ENCODE assay signal across 12 cellular contexts in genomic region chr19:15265214-15265613, GRCh38. TPM values are rescaled to one million over a fixed set of nuclear protein-coding genes. Genes with fewer than 3 reads are reported as not detected.
DNase-seq lines count a peak whose midpoint lies in the region; ATAC-seq and TF ChIP-seq lines count a peak whose summit lies in the region.
"Had no signal": no experiment of that assay in that cellular context is flagged by ENCODE, and none has a peak within 500 bp of the region (broad histone marks: within the 10 kb centered on the region; RNA-seq: fewer than 3 reads in every experiment).

No MANE protein-coding gene starts in this region.

- no peak for DNase-seq in heart right ventricle
- DNase-seq in Right ventricle myocardium superior, result no peak
- DNase-seq in fibroblast of lung (ENCODE audit: low read depth in 2 of 2), result no peak
- no peak for DNase-seq in aorta
- DNase-seq in activated naive CD4-positive, alpha-beta T cell treated with anti-CD3 and anti-CD28 coated beads, Interleukin-2, amount 10 ng/mL, durations not matched to agents 7 days and 5 days, result no peak
- no peak for DNase-seq in activated CD8-positive, alpha-beta memory T cell treated with anti-CD3 and anti-CD28 coated beads for 24 hours
- DNase-seq: DMS53, NCI-H2171 treated with DMSO at 0.1 percent for 48 hours had no signal

- H3K4me1 Mint-ChIP-seq in activated naive CD4-positive, alpha-beta T cell treated with anti-CD3 and anti-CD28 coated beads, Interleukin-2, amount 10 ng/mL, durations not matched to agents 7 days and 5 days, result no peaks in the 10 kb centered on the region

- H3K4me3 ChIP-seq in heart right ventricle, result no peak overlapping the region
- H3K4me3 ChIP-seq in fibroblast of lung (replicated peaks in 1 of 4; ENCODE audit: control extremely low read depth in 1 of 4, insufficient read depth in 1 of 4, low read depth in 3 of 4, low read length in 4 of 4), result no peak overlapping the region
- H3K4me3 ChIP-seq in rectal smooth muscle tissue (ENCODE audit: low read length), result peak overlapping the region; percentile 10
- no peak overlapping the region for H3K4me3 ChIP-seq in aorta (ENCODE audit: low read length in 2 of 2)
- H3K4me3 ChIP-seq: MG63 had no signal

- intact Hi-C loops in heart right ventricle (cut with DNase I), result loop anchor here in 9 of 10 donors (2.0 to 10.0 kb wide), 9 partner anchors 60 to 292 kb away; partner anchors contain the start of genes AKAP8 (in 3 of the 9) and BRD4 (in 1 of the 9)
- intact Hi-C loops in Right ventricle myocardium superior (cut with DNase I), result loop anchor here (5.0 kb wide), 1 partner anchor 62 kb away; no protein-coding TSS in a partner anchor
- intact Hi-C loops in aorta (cut with DNase I), result loop anchor here (2.0 to 10.0 kb wide), 4 partner anchors 67 to 160 kb away; partner anchors contain the start of genes AKAP8 (in 1 of the 2), BRD4 (in 1 of the 2) and SYDE1 (in 1 of the 2)

- no peak overlapping the region for H3K4me2 ChIP-seq in fibroblast of lung (ENCODE audit: extremely low read depth, insufficient read depth, low read length)

- no peaks in the 10 kb centered on the region for H3K9me3 ChIP-seq in heart right ventricle
- no peaks in the 10 kb centered on the region for H3K9me3 ChIP-seq in fibroblast of lung (ENCODE audit: control insufficient read depth, insufficient read depth, low read depth, low read length)
- no peaks in the 10 kb centered on the region for H3K9me3 ChIP-seq in aorta (ENCODE audit: control insufficient read depth, low read length)
- H3K9me3 ChIP-seq: MG63 had no signal

- no peaks in the 10 kb centered on the region for H4K20me1 ChIP-seq in fibroblast of lung (ENCODE audit: control insufficient read depth, extremely low read depth, insufficient read depth, low read length)

- H3K27ac Mint-ChIP-seq in activated naive CD4-positive, alpha-beta T cell treated with anti-CD3 and anti-CD28 coated beads, Interleukin-2, amount 10 ng/mL, durations not matched to agents 7 days and 5 days, result no peak overlapping the region

- WGBS in heart right ventricle, 2 donors, result 81 to 84% methylated on average over 16 of the region's 16 CpGs
- 62 to 68% methylated on average over 16 of the region's 16 CpGs for WGBS in aorta, 2 donors

- no peaks in the 10 kb centered on the region for H3K9me3 Mint-ChIP-seq in activated naive CD4-positive, alpha-beta T cell treated with anti-CD3 and anti-CD28 coated beads, Interleukin-2, amount 10 ng/mL, durations not matched to agents 7 days and 5 days
- H3K9me3 Mint-ChIP-seq: T-helper 1 cell treated with Interleukin-12 subunit alpha and Interleukin-12 subunit beta and Interleukin-4 antibody, amounts not matched to agents 30 μg/mL and 1 μg/mL, for 36 hours had no signal

- no peak overlapping the region for H3K4me3 Mint-ChIP-seq in activated naive CD4-positive, alpha-beta T cell treated with anti-CD3 and anti-CD28 coated beads, Interleukin-2, amount 10 ng/mL, durations not matched to agents 7 days and 5 days
- H3K4me3 Mint-ChIP-seq: T-helper 1 cell treated with Interleukin-12 subunit alpha and Interleukin-12 subunit beta and Interleukin-4 antibody, amounts not matched to agents 30 μg/mL and 1 μg/mL, for 36 hours had no signal

- no peaks in the 10 kb centered on the region for H3K27me3 Mint-ChIP-seq in activated naive CD4-positive, alpha-beta T cell treated with anti-CD3 and anti-CD28 coated beads, Interleukin-2, amount 10 ng/mL, durations not matched to agents 7 days and 5 days

- CTCF ChIA-PET in activated naive CD4-positive, alpha-beta T cell treated with anti-CD3 and anti-CD28 coated beads, Interleukin-2, amount 10 ng/mL, durations not matched to agents 7 days and 5 days (lab: Charles Lee), result no interaction called here

- H3K4me1 ChIP-seq in heart right ventricle, result peaks cover 27 to 71% (median 68%) of the 10 kb centered on the region in 9 donors
- H3K4me1 ChIP-seq in fibroblast of lung (ENCODE audit: control insufficient read depth, extremely low read depth, insufficient read depth, low read length), result peaks cover 30% of the 10 kb centered on the region
- peaks cover 33% of the 10 kb centered on the region for H3K4me1 ChIP-seq in rectal smooth muscle tissue (ENCODE audit: control insufficient read depth, insufficient read depth, low read length)
- H3K4me1 ChIP-seq in aorta (ENCODE audit: control insufficient read depth in 1 of 2, insufficient read depth in 2 of 2, low read length in 2 of 2), result no peaks in the 10 kb centered on the region

- ATAC-seq in heart right ventricle (peak in 5 of 8 donors; percentile 1 to 33 (median 2)), Right ventricle myocardium superior (ENCODE audit: poor library complexity) (no peak), aorta (ENCODE audit: low FRiP score) (peak; percentile 1), GM19467 (IDR thresholded peaks at IDR 0.05; ENCODE audit: unreplicated experiment) (no peak)

- H3K27ac ChIP-seq in heart right ventricle, result peak overlapping the region; percentile 20 to 81 (median 62)
- peak overlapping the region; percentile 95 for H3K27ac ChIP-seq in fibroblast of lung (ENCODE audit: insufficient read depth, low read length)
- peak overlapping the region; percentile 95 for H3K27ac ChIP-seq in rectal smooth muscle tissue (ENCODE audit: low read depth, low read length)
- peak overlapping the region in 1 of 2 donors; percentile 65 for H3K27ac ChIP-seq in aorta (ENCODE audit: low read depth in 1 of 2, low read length in 2 of 2)

- peak overlapping the region; percentile 24 for H3K9ac ChIP-seq in fibroblast of lung (ENCODE audit: insufficient read depth, low read length)
- no peak overlapping the region for H3K9ac ChIP-seq in rectal smooth muscle tissue (ENCODE audit: low read length)

- peaks cover 70% of the 10 kb centered on the region for H3K36me3 Mint-ChIP-seq in activated naive CD4-positive, alpha-beta T cell treated with anti-CD3 and anti-CD28 coated beads, Interleukin-2, amount 10 ng/mL, durations not matched to agents 7 days and 5 days

- no peaks in the 10 kb centered on the region for H3K27me3 ChIP-seq in heart right ventricle
- no peaks in the 10 kb centered on the region for H3K27me3 ChIP-seq in fibroblast of lung (ENCODE audit: control insufficient read depth, insufficient read depth, low read length)
- no peaks in the 10 kb centered on the region for H3K27me3 ChIP-seq in rectal smooth muscle tissue (ENCODE audit: control insufficient read depth, insufficient read depth, low read length)
- H3K27me3 ChIP-seq in aorta (ENCODE audit: control insufficient read depth in 1 of 2, insufficient read depth in 2 of 2, low read length in 1 of 2), result no peaks in the 10 kb centered on the region
- H3K27me3 ChIP-seq: MG63 had no signal

- peaks cover 10 to 99% (median 56%) of the 10 kb centered on the region in 9 donors for H3K36me3 ChIP-seq in heart right ventricle
- peaks cover 34% of the 10 kb centered on the region for H3K36me3 ChIP-seq in fibroblast of lung (ENCODE audit: control insufficient read depth, insufficient read depth, low read length)
- H3K36me3 ChIP-seq in rectal smooth muscle tissue (ENCODE audit: control insufficient read depth, insufficient read depth, low read length), result peaks cover 42% of the 10 kb centered on the region
- peaks cover 0 to 7% of the 10 kb centered on the region in 2 donors for H3K36me3 ChIP-seq in aorta (ENCODE audit: control insufficient read depth in 1 of 2, insufficient read depth in 2 of 2, low read length in 1 of 2)

- no peak overlapping the region for H2AFZ ChIP-seq in fibroblast of lung (ENCODE audit: low read length)

- TF ChIP-seq CTCF in heart right ventricle (IDR thresholded peaks at IDR 0.05), result no peak
- no peak for TF ChIP-seq CTCF in fibroblast of lung (conservative IDR thresholded peaks at IDR 0.05 in 1 of 2, IDR thresholded peaks at IDR 0.05 in 1 of 2; ENCODE audit: low read depth in 1 of 2, low read length in 2 of 2)

- H3K79me2 ChIP-seq in fibroblast of lung (ENCODE audit: control insufficient read depth, insufficient read depth, low read length), result peaks cover 59% of the 10 kb centered on the region

RNA-seq across cellular contexts. Expression of gene EPHX3, which starts 33.0 kb away (rescaled TPM):
- total RNA-seq in heart right ventricle (under 1 TPM in 5 of 10 donors, not detected in 5; 0.15 to 0.32 (median 0.17) TPM), Right ventricle myocardium superior (0.27 TPM), fibroblast of lung (under 0.01 TPM in 2 replicates), aorta (1 to 10 TPM in 1 of 2 donors, under 1 TPM in 1; 0.48 to 1.0 TPM)
- polyA plus RNA-seq in heart right ventricle (under 1 TPM in 1 of 2 donors, not detected in 1; 0.20 TPM), fibroblast of lung (0.05 and 0.07 TPM in 2 replicates), aorta (1 to 10 TPM in 1 of 2 donors, not detected in 1; 1.0 TPM)
- polyA plus RNA-seq in fibroblast of lung (2012), result not detected in 2 replicates
- not detected in 2 replicates for polyA minus RNA-seq in fibroblast of lung (ENCODE audit: low replicate concordance)

Comparison
In these comparisons a context has a peak if more than half of its experiments do, and no peak if none do; other contexts are left out.
1. ATAC-seq: peak in heart right ventricle (5 of 8) and aorta (single experiment); none in Right ventricle myocardium superior (single experiment) and GM19467 (single experiment).